ENCODE assay signal across 9 cellular contexts in the genomic region with DNA sequence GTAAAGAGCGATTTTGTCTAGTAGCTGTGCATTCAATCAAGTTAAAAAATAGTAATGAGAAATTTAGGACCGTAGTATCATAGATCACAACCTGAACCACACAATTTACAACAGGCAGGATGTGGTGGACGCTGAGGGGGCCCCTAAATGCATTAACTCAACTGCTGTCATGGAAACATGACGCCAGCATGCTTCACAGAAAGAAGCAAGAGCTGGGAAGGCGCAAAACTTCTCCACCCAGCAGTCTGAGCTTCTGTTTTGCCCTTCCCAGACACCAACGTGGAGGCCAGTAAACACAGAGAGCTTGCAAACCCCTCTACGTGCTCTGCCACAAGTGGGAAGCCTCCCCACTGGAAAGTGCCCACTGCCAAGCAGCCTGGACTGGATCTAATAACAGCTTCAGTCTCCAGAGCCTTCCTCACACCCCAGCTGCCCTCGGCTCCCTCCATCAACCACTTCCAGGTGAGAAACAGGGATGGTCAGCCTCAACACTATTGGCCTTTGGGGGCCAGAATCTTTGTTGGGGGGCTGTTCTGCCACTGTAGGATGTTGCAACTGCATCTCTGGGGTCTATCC.
DNase-seq lines count a peak whose midpoint lies in the region; ATAC-seq and FAIRE-seq lines count a peak whose summit lies in the region.
"Had no signal": no experiment of that assay in that cellular context is flagged by ENCODE, and none has a peak within 500 bp of the region (broad histone marks: within the 10 kb centered on the region; RNA-seq: fewer than 3 reads in every experiment).

No MANE protein-coding gene starts in this region.

- peak overlapping the region; percentile 7 for H3K4me3 ChIP-seq in CD8-positive, alpha-beta memory T cell (ENCODE audit: low read length)

- H3K36me3 ChIP-seq in CD8-positive, alpha-beta memory T cell (ENCODE audit: insufficient read depth, low read length) = no peaks in the 10 kb centered on the region

- FAIRE-seq in RCC 7860 (lab: Jason Lieb, UNC) = no peak
- FAIRE-seq: G401.6 had no signal

- H3K9me3 ChIP-seq in CD8-positive, alpha-beta memory T cell (ENCODE audit: low read length) = no peaks in the 10 kb centered on the region

- CTCF ChIA-PET in CD8-positive, alpha-beta memory T cell (lab: Charles Lee) = interaction anchor here (0.9 to 2.1 kb wide), 10 partner anchors 9 to 343 kb away, joined by 3 to 10 read pairs (median 4); partner anchors contain the start of gene SFMBT2

- H3K4me1 ChIP-seq in CD8-positive, alpha-beta memory T cell (ENCODE audit: insufficient read depth, low read length) = peaks cover 33% of the 10 kb centered on the region

- H3K36me3 Mint-ChIP-seq in CD8-positive, alpha-beta memory T cell = peaks cover 0 to 25% (median 7%) of the 10 kb centered on the region in 3 donors
- H3K36me3 Mint-ChIP-seq in effector memory CD8-positive, alpha-beta T cell (ENCODE audit: insufficient read depth) = peaks cover 7% of the 10 kb centered on the region

- H3K4me3 Mint-ChIP-seq in CD8-positive, alpha-beta memory T cell = peak overlapping the region; percentile 11 to 85 (median 70)
- peak overlapping the region; percentile 65 to 73 for H3K4me3 Mint-ChIP-seq in effector memory CD8-positive, alpha-beta T cell

- peak; percentile 55 for ATAC-seq in HG02884 (IDR thresholded peaks at IDR 0.05; ENCODE audit: unreplicated experiment)
- ATAC-seq in effector memory CD8-positive, alpha-beta T cell (replicated peaks) = peak; percentile 94
- peak; percentile 54 for ATAC-seq in stimulated activated naive CD8-positive, alpha-beta T cell treated with anti-CD3 and anti-CD28 coated beads, Interleukin-15, Interleukin-2, amounts not matched to agents 100 U/mL and 50 U/mL, for 24 hours

- no peak overlapping the region for H3K27ac ChIP-seq in CD8-positive, alpha-beta memory T cell (ENCODE audit: low read depth, low read length)

- POLR2A ChIA-PET in CD8-positive, alpha-beta memory T cell (lab: Charles Lee) = interaction anchor here (0.6 to 2.6 kb wide), 2 partner anchors 151 to 156 kb away, joined by 6 to 15 read pairs; partner anchors contain the start of gene SFMBT2

- no peaks in the 10 kb centered on the region for H3K27me3 ChIP-seq in CD8-positive, alpha-beta memory T cell (ENCODE audit: insufficient read depth, low read length, poor library complexity, severe bottlenecking)

- H3K27me3 Mint-ChIP-seq in CD8-positive, alpha-beta memory T cell = peaks cover 0 to 4% of the 10 kb centered on the region in 2 donors
- no peaks in the 10 kb centered on the region for H3K27me3 Mint-ChIP-seq in effector memory CD8-positive, alpha-beta T cell

- peaks cover 54 to 72% (median 57%) of the 10 kb centered on the region in 3 donors for H3K4me1 Mint-ChIP-seq in CD8-positive, alpha-beta memory T cell
- H3K4me1 Mint-ChIP-seq in effector memory CD8-positive, alpha-beta T cell (ENCODE audit: low read depth in 2 of 2) = peaks cover 40 to 43% of the 10 kb centered on the region in 2 donors

- H3K9me3 Mint-ChIP-seq in CD8-positive, alpha-beta memory T cell = no peaks in the 10 kb centered on the region
- no peaks in the 10 kb centered on the region for H3K9me3 Mint-ChIP-seq in effector memory CD8-positive, alpha-beta T cell

- H3K27ac Mint-ChIP-seq in CD8-positive, alpha-beta memory T cell = peak overlapping the region; percentile 75 to 96 (median 91)
- peak overlapping the region; percentile 67 to 97 for H3K27ac Mint-ChIP-seq in effector memory CD8-positive, alpha-beta T cell

- peak; percentile 51 to 88 (median 77) for DNase-seq in CD8-positive, alpha-beta memory T cell
- DNase-seq in activated CD4-positive, CD25-positive, alpha-beta regulatory T cell treated with anti-CD3 and anti-CD28 coated beads, Interleukin-2, amount 50 U/mL, for 16 hours (ENCODE audit: low read depth, low spot score) = peak; percentile 11
- peak; percentile 67 to 72 (median 70) for DNase-seq in effector memory CD8-positive, alpha-beta T cell
- peak; percentile 74 for DNase-seq in stimulated activated naive CD8-positive, alpha-beta T cell treated with anti-CD3 and anti-CD28 coated beads, Interleukin-15, Interleukin-2, amounts not matched to agents 100 U/mL and 50 U/mL, for 24 hours
- DNase-seq in RCC 7860 (ENCODE audit: low spot score) = no peak
- no peak for DNase-seq in iPS-NIHi11 (ENCODE audit: low spot score)
- DNase-seq in SIG-M5 treated with dmso at 0.1 percent for 504 hours (lab: John Stamatoyannopoulos, UW; ENCODE audit: unreplicated experiment) = no peak

Comparison
In these comparisons a context has a peak if more than half of its experiments do, and no peak if none do; other contexts are left out.
1. DNase-seq: peak in CD8-positive, alpha-beta memory T cell (5 of 5), activated CD4-positive, CD25-positive, alpha-beta regulatory T cell treated with anti-CD3 and anti-CD28 coated beads, Interleukin-2, amount 50 U/mL, for 16 hours (single experiment), effector memory CD8-positive, alpha-beta T cell (3 of 3) and stimulated activated naive CD8-positive, alpha-beta T cell treated with anti-CD3 and anti-CD28 coated beads, Interleukin-15, Interleukin-2, amounts not matched to agents 100 U/mL and 50 U/mL, for 24 hours (single experiment); none in RCC 7860 (single experiment), iPS-NIHi11 (single experiment) and SIG-M5 treated with dmso at 0.1 percent for 504 hours (single experiment).
2. Peak in every context shown above with its lines, with median percentiles within 50 percentile points of each other: ATAC-seq.